Comparison of ENCODE assay signal across 20 cellular contexts in genomic region chr21:32377506-32377905, GRCh38. TPM values are rescaled to one million over a fixed set of nuclear protein-coding genes. Genes with fewer than 3 reads are reported as not detected.
DNase-seq lines count a peak whose midpoint lies in the region; ATAC-seq and TF ChIP-seq lines count a peak whose summit lies in the region.
"Had no signal": no experiment of that assay in that cellular context is flagged by ENCODE, and none has a peak within 500 bp of the region (broad histone marks: within the 10 kb centered on the region; RNA-seq: fewer than 3 reads in every experiment).

No MANE protein-coding gene starts in this region.

- H3K27ac ChIP-seq in GM23338 (ENCODE audit: low read depth) (no peak overlapping the region), angular gyrus (ENCODE audit: low read depth, low read length) (peak overlapping the region; percentile 31), layer of hippocampus (ENCODE audit: low read depth, low read length) (peak overlapping the region; percentile 44), substantia nigra (ENCODE audit: low read depth, low read length, poor library complexity, severe bottlenecking) (peak overlapping the region; percentile 56), psoas muscle (no peak overlapping the region)

- TF ChIP-seq CTCF in GM23338 (conservative IDR thresholded peaks at IDR 0.05; ENCODE audit: low read depth in 2 of 2) (peak in 1 of 2 experiments; percentile 24; a peak in 1 of 4 replicates), GM13977 (IDR thresholded peaks at IDR 0.05; ENCODE audit: extremely low read depth, insufficient read depth, missing control alignments) (no peak), psoas muscle (IDR thresholded peaks at IDR 0.05) (no peak)

- no peaks in the 10 kb centered on the region for H3K9me2 ChIP-seq in GM23338 (ENCODE audit: insufficient read depth)

- peaks cover 53% of the 10 kb centered on the region for H3K79me2 ChIP-seq in GM23338 (replicated peaks; ENCODE audit: insufficient read depth)

- no peak overlapping the region for H2AFZ ChIP-seq in GM23338

- H3K4me2 ChIP-seq in GM23338 = no peak overlapping the region

- H3K4me1 ChIP-seq in GM23338 (ENCODE audit: insufficient read depth) (no peaks in the 10 kb centered on the region), psoas muscle (peaks cover 9% of the 10 kb centered on the region)

- H3K4me3 Mint-ChIP-seq in GM23338 = no peak overlapping the region
- H3K4me3 Mint-ChIP-seq: B cell, CD14-positive monocyte had no signal

- intact Hi-C loops in left ventricle myocardium superior (cut with micrococcal nuclease) (no loop called here), psoas muscle (cut with DNase I) (no loop called here)

- ATAC-seq in GM23338 (no peak), left ventricle myocardium superior (no peak), psoas muscle (no peak)
- ATAC-seq: Right ventricle myocardium inferior had no signal

- H3F3A ChIP-seq in GM23338 (replicated peaks; ENCODE audit: low read depth) = no peaks in the 10 kb centered on the region

- no peaks in the 10 kb centered on the region for H3K4me1 Mint-ChIP-seq in GM23338
- H3K4me1 Mint-ChIP-seq: B cell, CD14-positive monocyte had no signal

- H3K27ac Mint-ChIP-seq in GM23338 = 0 out of 2 replicates have a peak overlapping the region, but pooled peaks have one; percentile 17
- H3K27ac Mint-ChIP-seq: B cell had no signal

- H3K27me3 Mint-ChIP-seq in GM23338 (ENCODE audit: insufficient read depth, low read depth, poor library complexity) = peaks cover 3% of the 10 kb centered on the region
- H3K27me3 Mint-ChIP-seq: B cell had no signal

- WGBS in psoas muscle, 3 donors = 91 to 92% (median 92%) methylated on average over 8 of the region's 8 CpGs

- H3K9me3 Mint-ChIP-seq in GM23338 = no peaks in the 10 kb centered on the region
- H3K9me3 Mint-ChIP-seq: CD14-positive monocyte had no signal

- peaks cover 21% of the 10 kb centered on the region for H4K20me1 ChIP-seq in GM23338 (replicated peaks; ENCODE audit: insufficient read depth)

- H3K4me3 ChIP-seq in GM23338 = no peak overlapping the region
- no peak overlapping the region for H3K4me3 ChIP-seq in psoas muscle

- DNase-seq in GM23338 (ENCODE audit: low spot score) (no peak), substantia nigra (lab: John Stamatoyannopoulos, UW) (peak in 1 of 49 donors; percentile 25), GM13977 (ENCODE audit: low spot score) (no peak), left ventricle myocardium superior (no peak), psoas muscle (no peak)
- no peak for DNase-seq in activated CD4-positive, alpha-beta T cell treated with anti-CD3 and anti-CD28 coated beads, Interleukin-2, amount 50 U/mL, for 1 hour
- DNase-seq: DMS53, GDM1, Karpas-422, NCI-H1417, NCI-H1694 treated with DMSO at 0.1 percent for 48 hours, NCI-H2107, NCI-H446 treated with DMSO at 0.1 percent for 48 hours, NCI-H526 treated with DMSO at 0.1 percent for 48 hours, OCI-M1 had no signal

- H3K27me3 ChIP-seq in GM23338 (ENCODE audit: insufficient read depth) (no peaks in the 10 kb centered on the region), layer of hippocampus (ENCODE audit: control insufficient read depth, insufficient read depth, low read length) (no peaks in the 10 kb centered on the region), psoas muscle (ENCODE audit: insufficient read depth in 3 of 3, low read length in 2 of 3) (no peaks in the 10 kb centered on the region)

- peaks cover 39% of the 10 kb centered on the region for H3K36me3 ChIP-seq in GM23338 (ENCODE audit: insufficient read depth)
- H3K36me3 ChIP-seq in psoas muscle (ENCODE audit: insufficient read depth in 1 of 2, low read depth in 1 of 2) = peaks cover 1 to 95% of the 10 kb centered on the region in 2 donors

- no peaks in the 10 kb centered on the region for H3K9me3 ChIP-seq in psoas muscle

- in situ Hi-C loops in GM13977 (cut with MboI; ENCODE audit: low pct_unique_long_range_greater_than_20kb, low sequenced_read_pairs, unreplicated experiment) = no loop called here

- peaks cover 72% of the 10 kb centered on the region for H3K36me3 Mint-ChIP-seq in GM23338 (ENCODE audit: low read depth)

TF ChIP-seq in GM23338, 12 proteins besides CTCF, POLR2A, EP300 and RAD21:
- TF ChIP-seq, protein P1, sequence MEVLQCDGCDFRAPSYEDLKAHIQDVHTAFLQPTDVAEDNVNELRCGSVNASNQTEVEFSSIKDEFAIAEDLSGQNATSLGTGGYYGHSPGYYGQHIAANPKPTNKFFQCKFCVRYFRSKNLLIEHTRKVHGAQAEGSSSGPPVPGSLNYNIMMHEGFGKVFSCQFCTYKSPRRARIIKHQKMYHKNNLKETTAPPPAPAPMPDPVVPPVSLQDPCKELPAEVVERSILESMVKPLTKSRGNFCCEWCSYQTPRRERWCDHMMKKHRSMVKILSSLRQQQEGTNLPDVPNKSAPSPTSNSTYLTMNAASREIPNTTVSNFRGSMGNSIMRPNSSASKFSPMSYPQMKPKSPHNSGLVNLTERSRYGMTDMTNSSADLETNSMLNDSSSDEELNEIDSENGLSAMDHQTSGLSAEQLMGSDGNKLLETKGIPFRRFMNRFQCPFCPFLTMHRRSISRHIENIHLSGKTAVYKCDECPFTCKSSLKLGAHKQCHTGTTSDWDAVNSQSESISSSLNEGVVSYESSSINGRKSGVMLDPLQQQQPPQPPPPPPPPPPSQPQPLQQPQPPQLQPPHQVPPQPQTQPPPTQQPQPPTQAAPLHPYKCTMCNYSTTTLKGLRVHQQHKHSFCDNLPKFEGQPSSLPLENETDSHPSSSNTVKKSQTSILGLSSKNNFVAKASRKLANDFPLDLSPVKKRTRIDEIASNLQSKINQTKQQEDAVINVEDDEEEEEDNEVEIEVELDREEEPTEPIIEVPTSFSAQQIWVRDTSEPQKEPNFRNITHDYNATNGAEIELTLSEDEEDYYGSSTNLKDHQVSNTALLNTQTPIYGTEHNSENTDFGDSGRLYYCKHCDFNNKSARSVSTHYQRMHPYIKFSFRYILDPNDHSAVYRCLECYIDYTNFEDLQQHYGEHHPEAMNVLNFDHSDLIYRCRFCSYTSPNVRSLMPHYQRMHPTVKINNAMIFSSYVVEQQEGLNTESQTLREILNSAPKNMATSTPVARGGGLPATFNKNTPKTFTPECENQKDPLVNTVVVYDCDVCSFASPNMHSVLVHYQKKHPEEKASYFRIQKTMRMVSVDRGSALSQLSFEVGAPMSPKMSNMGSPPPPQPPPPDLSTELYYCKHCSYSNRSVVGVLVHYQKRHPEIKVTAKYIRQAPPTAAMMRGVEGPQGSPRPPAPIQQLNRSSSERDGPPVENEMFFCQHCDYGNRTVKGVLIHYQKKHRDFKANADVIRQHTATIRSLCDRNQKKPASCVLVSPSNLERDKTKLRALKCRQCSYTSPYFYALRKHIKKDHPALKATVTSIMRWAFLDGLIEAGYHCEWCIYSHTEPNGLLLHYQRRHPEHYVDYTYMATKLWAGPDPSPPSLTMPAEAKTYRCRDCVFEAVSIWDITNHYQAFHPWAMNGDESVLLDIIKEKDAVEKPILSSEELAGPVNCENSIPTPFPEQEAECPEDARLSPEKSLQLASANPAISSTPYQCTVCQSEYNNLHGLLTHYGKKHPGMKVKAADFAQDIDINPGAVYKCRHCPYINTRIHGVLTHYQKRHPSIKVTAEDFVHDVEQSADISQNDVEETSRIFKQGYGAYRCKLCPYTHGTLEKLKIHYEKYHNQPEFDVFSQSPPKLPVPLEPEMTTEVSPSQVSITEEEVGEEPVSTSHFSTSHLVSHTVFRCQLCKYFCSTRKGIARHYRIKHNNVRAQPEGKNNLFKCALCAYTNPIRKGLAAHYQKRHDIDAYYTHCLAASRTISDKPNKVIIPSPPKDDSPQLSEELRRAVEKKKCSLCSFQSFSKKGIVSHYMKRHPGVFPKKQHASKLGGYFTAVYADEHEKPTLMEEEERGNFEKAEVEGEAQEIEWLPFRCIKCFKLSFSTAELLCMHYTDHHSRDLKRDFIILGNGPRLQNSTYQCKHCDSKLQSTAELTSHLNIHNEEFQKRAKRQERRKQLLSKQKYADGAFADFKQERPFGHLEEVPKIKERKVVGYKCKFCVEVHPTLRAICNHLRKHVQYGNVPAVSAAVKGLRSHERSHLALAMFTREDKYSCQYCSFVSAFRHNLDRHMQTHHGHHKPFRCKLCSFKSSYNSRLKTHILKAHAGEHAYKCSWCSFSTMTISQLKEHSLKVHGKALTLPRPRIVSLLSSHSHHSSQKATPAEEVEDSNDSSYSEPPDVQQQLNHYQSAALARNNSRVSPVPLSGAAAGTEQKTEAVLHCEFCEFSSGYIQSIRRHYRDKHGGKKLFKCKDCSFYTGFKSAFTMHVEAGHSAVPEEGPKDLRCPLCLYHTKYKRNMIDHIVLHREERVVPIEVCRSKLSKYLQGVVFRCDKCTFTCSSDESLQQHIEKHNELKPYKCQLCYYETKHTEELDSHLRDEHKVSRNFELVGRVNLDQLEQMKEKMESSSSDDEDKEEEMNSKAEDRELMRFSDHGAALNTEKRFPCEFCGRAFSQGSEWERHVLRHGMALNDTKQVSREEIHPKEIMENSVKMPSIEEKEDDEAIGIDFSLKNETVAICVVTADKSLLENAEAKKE (CRISPR knock-in tag; IDR thresholded peaks at IDR 0.05) = no peak
- TF ChIP-seq NANOG (IDR thresholded peaks at IDR 0.05; ENCODE audit: borderline replicate concordance) (no peak), STAT1 (IDR thresholded peaks at IDR 0.05; ENCODE audit: unreplicated experiment) (no peak), CREB1 (CRISPR knock-in tag; IDR thresholded peaks at IDR 0.05; ENCODE audit: low read depth) (no peak), EZH2 (IDR thresholded peaks at IDR 0.05; ENCODE audit: low read depth, unreplicated experiment) (no peak), POLR2AphosphoS5 (IDR thresholded peaks at IDR 0.05; ENCODE audit: low read depth) (no peak), ETS1 (IDR thresholded peaks at IDR 0.05) (no peak)
TF ChIP-seq in GM23338: peak in this region for 0.

RNA-seq across cellular contexts. Expression of gene URB1, which starts 15.3 kb away (rescaled TPM):
- total RNA-seq in GM23338 (2014; rRNA removed; shearing (Covaris generic)) = 42.2 and 44.1 TPM in 2 replicates
- polyA plus RNA-seq in GM23338 (2016; fragmentation: Nextera tagmentation; extraction: Ambion mirVana) = 6.8 and 7.7 TPM in 2 replicates
- 11.9 TPM for total RNA-seq in left ventricle myocardium superior
- 10 to 100 TPM; 12.9 to 19.8 (median 17.9) TPM for total RNA-seq in psoas muscle
- 1 to 10 TPM; 4.8 to 9.5 (median 8.1) TPM for polyA plus RNA-seq in psoas muscle

RNA-seq across cellular contexts. Expression of gene EVA1C, which starts 35.0 kb away (rescaled TPM):
- total RNA-seq in GM23338 (2014; rRNA removed; shearing (Covaris generic)) = 3.8 and 6.9 TPM in 2 replicates
- polyA plus RNA-seq in GM23338 (2016; fragmentation: Nextera tagmentation; extraction: Ambion mirVana) = 3.9 and 4.6 TPM in 2 replicates
- 13.6 TPM for total RNA-seq in left ventricle myocardium superior
- total RNA-seq in psoas muscle = 10 to 100 TPM in 1 of 4 donors, 1 to 10 TPM in 3; 5.5 to 10.7 (median 7.3) TPM
- 1 to 10 TPM; 5.6 to 9.7 (median 5.8) TPM for polyA plus RNA-seq in psoas muscle

Comparison
In these comparisons a context has a peak if more than half of its experiments do, and no peak if none do; other contexts are left out.
1. H3K27ac ChIP-seq: peak in angular gyrus (single experiment), layer of hippocampus (single experiment) and substantia nigra (single experiment); none in GM23338 (single experiment) and psoas muscle (single experiment).